In the genomic region with DNA sequence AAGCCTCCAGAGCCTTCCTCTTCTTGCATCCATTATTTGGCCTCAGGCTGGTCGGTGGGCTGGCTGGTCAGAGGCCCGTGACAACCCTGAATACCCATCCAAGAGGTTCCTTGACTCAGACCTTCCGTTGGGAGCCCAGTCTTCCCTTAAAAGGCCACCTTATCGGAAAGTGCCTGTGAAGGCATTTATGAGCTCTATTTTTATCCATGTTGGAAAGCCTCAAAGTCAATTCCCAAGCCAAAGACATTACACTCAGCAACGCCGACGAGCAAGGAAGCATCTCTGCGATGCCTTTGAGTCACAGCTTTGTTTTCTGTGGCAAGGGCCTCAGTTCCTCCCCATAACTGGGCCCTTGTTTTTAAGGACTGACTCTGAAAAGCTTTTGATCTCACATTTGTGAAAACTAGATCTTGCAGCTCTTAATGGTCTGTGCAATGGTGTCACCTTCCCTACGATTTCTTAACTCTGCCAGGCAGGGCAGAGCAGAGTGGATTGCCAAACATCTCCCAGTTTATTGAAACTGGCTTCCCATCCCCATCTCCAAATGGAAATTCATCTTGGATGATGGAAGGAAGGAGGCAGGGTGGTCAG, we compare ENCODE assay signal across 8 cellular contexts. TPM values are rescaled to one million over a fixed set of nuclear protein-coding genes. Genes with fewer than 3 reads are reported as not detected.
A peak's percentile ranks its signal among the peaks of the same experiment; 100 is the strongest.
DNase-seq lines count a peak whose midpoint lies in the region; ATAC-seq and TF ChIP-seq lines count a peak whose summit lies in the region.

No MANE protein-coding gene starts in this region.

- peak overlapping the region; percentile 90 to 95 for H3K27ac ChIP-seq in uterus

- no peak for ATAC-seq in GM18505 (IDR thresholded peaks at IDR 0.05; ENCODE audit: unreplicated experiment)
- no peak for ATAC-seq in GM21390 (IDR thresholded peaks at IDR 0.05; ENCODE audit: unreplicated experiment)

- H3K36me3 Mint-ChIP-seq in activated T-cell treated with anti-CD3 and anti-CD28 coated beads, Interleukin-2, amount 50 U/mL, for 24 hours (ENCODE audit: low read depth): peaks cover 4% of the 10 kb centered on the region
- H3K36me3 Mint-ChIP-seq in glutamatergic neuron (ENCODE audit: unreplicated experiment): no peaks in the 10 kb centered on the region
- no peaks in the 10 kb centered on the region for H3K36me3 Mint-ChIP-seq in nephron (ENCODE audit: low read depth)

- peak; percentile 19 for DNase-seq in activated T-cell treated with anti-CD3 and anti-CD28 coated beads, Interleukin-2, amount 50 U/mL, for 24 hours
- no peak for DNase-seq in activated T-cell treated with anti-CD3 and anti-CD28 coated beads for 4 hours
- DNase-seq in glutamatergic neuron: no peak
- peak; percentile 78 to 87 for DNase-seq in uterus
- DNase-seq in GM10266 (ENCODE audit: extremely low spot score): no peak

- H3K4me3 Mint-ChIP-seq in activated T-cell treated with anti-CD3 and anti-CD28 coated beads, Interleukin-2, amount 50 U/mL, for 24 hours: no peak overlapping the region
- H3K4me3 Mint-ChIP-seq in glutamatergic neuron (ENCODE audit: unreplicated experiment) (no peak overlapping the region), nephron (no peak overlapping the region)

- TF ChIP-seq POLR2A in uterus (IDR thresholded peaks at IDR 0.05): peak; percentile 48 to 67
- TF ChIP-seq POLR2A in GM18505 (IDR thresholded peaks at IDR 0.05; ENCODE audit: borderline replicate concordance, extremely low read depth, insufficient read depth, insufficient read length): no peak

- no peaks in the 10 kb centered on the region for H3K27me3 ChIP-seq in uterus

- H3K4me1 Mint-ChIP-seq in activated T-cell treated with anti-CD3 and anti-CD28 coated beads, Interleukin-2, amount 50 U/mL, for 24 hours (ENCODE audit: low read depth): peaks cover 61% of the 10 kb centered on the region
- H3K4me1 Mint-ChIP-seq in glutamatergic neuron (ENCODE audit: low read depth, unreplicated experiment) (peaks cover 22% of the 10 kb centered on the region), nephron (peaks cover 13% of the 10 kb centered on the region)

- no peak overlapping the region for H3K4me3 ChIP-seq in uterus

- TF ChIP-seq CTCF in glutamatergic neuron (IDR thresholded peaks at IDR 0.05; ENCODE audit: partially characterized antibody, unreplicated experiment): no peak
- no peak for TF ChIP-seq CTCF in nephron (IDR thresholded peaks at IDR 0.05; ENCODE audit: unreplicated experiment in 3 of 3)
- no peak for TF ChIP-seq CTCF in uterus (IDR thresholded peaks at IDR 0.05)
- TF ChIP-seq CTCF in GM10266 (IDR thresholded peaks at IDR 0.05; ENCODE audit: control insufficient read depth, insufficient read depth, low read depth, missing control alignments): no peak

- peaks cover 9 to 12% of the 10 kb centered on the region in 2 donors for H3K4me1 ChIP-seq in uterus

- intact Hi-C loops in uterus (cut with DNase I; ENCODE audit: low total_unique reads): no loop called here

- no peaks in the 10 kb centered on the region for H3K27me3 Mint-ChIP-seq in activated T-cell treated with anti-CD3 and anti-CD28 coated beads, Interleukin-2, amount 50 U/mL, for 24 hours
- H3K27me3 Mint-ChIP-seq in glutamatergic neuron (ENCODE audit: unreplicated experiment): peaks cover 4% of the 10 kb centered on the region
- peaks cover 15% of the 10 kb centered on the region for H3K27me3 Mint-ChIP-seq in nephron (ENCODE audit: low read depth)

- H3K27ac Mint-ChIP-seq in activated T-cell treated with anti-CD3 and anti-CD28 coated beads, Interleukin-2, amount 50 U/mL, for 24 hours: no peak overlapping the region
- H3K27ac Mint-ChIP-seq in glutamatergic neuron (ENCODE audit: unreplicated experiment) (peak overlapping the region; percentile 12), nephron (peak overlapping the region in 2 of 3 experiments; percentile 10 to 54)

- H3K36me3 ChIP-seq in uterus: no peaks in the 10 kb centered on the region

- no peaks in the 10 kb centered on the region for H3K9me3 Mint-ChIP-seq in activated T-cell treated with anti-CD3 and anti-CD28 coated beads, Interleukin-2, amount 50 U/mL, for 24 hours
- peaks cover 1% of the 10 kb centered on the region for H3K9me3 Mint-ChIP-seq in glutamatergic neuron (ENCODE audit: unreplicated experiment)
- no peaks in the 10 kb centered on the region for H3K9me3 Mint-ChIP-seq in nephron

- H3K9me3 ChIP-seq in uterus: no peaks in the 10 kb centered on the region

RNA-seq across cellular contexts. Expression of gene SPOP, which starts 13.3 kb away (rescaled TPM):
- total RNA-seq in glutamatergic neuron (ENCODE audit: unreplicated experiment) (49.5 TPM), uterus (100 to 1,000 TPM in 2 of 4 donors, 10 to 100 TPM in 2; 44.3 to 147 (median 99.0) TPM)

RNA-seq across cellular contexts. Expression of gene SLC35B1, which starts 16.6 kb away (rescaled TPM):
- total RNA-seq in glutamatergic neuron (ENCODE audit: unreplicated experiment) (123 TPM), uterus (10 to 100 TPM; 23.6 to 49.1 (median 36.3) TPM)

Comparison
In these comparisons a context has a peak if more than half of its experiments do, and no peak if none do; other contexts are left out.
1. DNase-seq: peak in activated T-cell treated with anti-CD3 and anti-CD28 coated beads, Interleukin-2, amount 50 U/mL, for 24 hours (single experiment) and uterus (2 of 2); none in activated T-cell treated with anti-CD3 and anti-CD28 coated beads for 4 hours (single experiment), glutamatergic neuron (single experiment) and GM10266 (single experiment).